ENCODE assay signal across 21 cellular contexts in the genomic region with DNA sequence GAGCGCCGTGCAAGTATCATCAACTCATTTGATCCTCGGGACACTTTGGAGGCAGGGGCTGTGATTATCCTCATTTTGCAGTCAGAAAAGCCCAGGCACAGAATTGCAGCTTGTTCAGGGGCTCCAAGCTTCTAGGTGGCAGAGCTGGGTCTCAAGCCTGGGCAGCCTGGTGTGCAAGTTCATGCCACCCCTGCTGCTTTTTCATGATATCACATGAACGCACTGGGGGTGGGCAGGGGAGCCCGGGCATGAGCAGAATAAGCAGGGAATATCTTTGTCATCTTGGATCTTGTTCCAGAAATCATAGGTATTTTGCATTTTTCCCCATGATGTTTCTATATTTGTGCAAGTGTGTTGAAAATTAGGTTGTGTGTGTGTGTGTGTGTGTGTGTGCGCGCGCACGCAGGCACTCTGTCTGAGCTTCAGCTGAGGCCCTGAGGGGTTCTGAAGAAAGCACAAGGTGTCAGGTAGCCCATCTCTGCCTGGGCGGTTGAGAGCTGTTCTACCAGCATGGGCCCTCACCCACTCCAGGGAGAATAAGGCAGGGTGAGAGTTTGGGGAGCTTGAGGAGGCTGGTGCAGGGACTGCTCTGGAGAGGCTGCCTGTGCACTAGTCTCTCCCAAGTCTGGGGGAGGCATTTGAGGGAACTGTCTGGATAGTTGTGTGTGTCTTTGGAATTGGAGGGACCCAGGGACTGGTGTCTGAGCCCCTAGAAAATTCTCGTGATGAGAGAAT.
"Had no signal": no experiment of that assay in that cellular context is flagged by ENCODE, and none has a peak within 500 bp of the region (broad histone marks: within the 10 kb centered on the region; RNA-seq: fewer than 3 reads in every experiment).

No MANE protein-coding gene starts in this region.

- H3K9me3 ChIP-seq: neutrophil had no signal

- H3K27ac Mint-ChIP-seq: natural killer cell treated with Interleukin-12 subunit alpha and Interleukin-12 subunit beta and Interleukin-15 and Interleukin-18, amount 100 ng/mL, for 72 hours; progenitor cell of endocrine pancreas had no signal

- H3K27ac ChIP-seq: coronary artery, heart left ventricle, neutrophil, stomach, thoracic aorta, transverse colon had no signal

- H3K36me3 ChIP-seq: heart left ventricle, neutrophil, stomach, thoracic aorta, transverse colon had no signal

- ATAC-seq: heart left ventricle; left colon; left ventricle myocardium superior; natural killer cell treated with Interleukin-12 subunit alpha and Interleukin-12 subunit beta and Interleukin-15 and Interleukin-18, amount 100 ng/mL, for 72 hours; right cardiac atrium had no signal

- DNase-seq: effector CD8-positive, alpha-beta T cell; foreskin melanocyte; heart left ventricle; hippocampal formation; left colon; left ventricle myocardium superior; mesenchymal stem cell; midbrain; right cardiac atrium; small intestine; stimulated activated CD4-positive, alpha-beta T cell treated with anti-CD3 and anti-CD28 coated beads, Interleukin-12 subunit alpha, Interleukin-12 subunit beta, amount 100 ng/mL, for 4 hours; stimulated activated naive CD4-positive, alpha-beta T cell; stomach; substantia nigra; transverse colon had no signal

- H3K27me3 ChIP-seq: transverse colon had no signal

- H3K4me3 Mint-ChIP-seq: natural killer cell treated with Interleukin-12 subunit alpha and Interleukin-12 subunit beta and Interleukin-15 and Interleukin-18, amount 100 ng/mL, for 72 hours had no signal

- H3K4me3 ChIP-seq: coronary artery, heart left ventricle, lung, stomach, thoracic aorta, transverse colon had no signal
